ENCODE assay signal across 8 cellular contexts in the genomic region with DNA sequence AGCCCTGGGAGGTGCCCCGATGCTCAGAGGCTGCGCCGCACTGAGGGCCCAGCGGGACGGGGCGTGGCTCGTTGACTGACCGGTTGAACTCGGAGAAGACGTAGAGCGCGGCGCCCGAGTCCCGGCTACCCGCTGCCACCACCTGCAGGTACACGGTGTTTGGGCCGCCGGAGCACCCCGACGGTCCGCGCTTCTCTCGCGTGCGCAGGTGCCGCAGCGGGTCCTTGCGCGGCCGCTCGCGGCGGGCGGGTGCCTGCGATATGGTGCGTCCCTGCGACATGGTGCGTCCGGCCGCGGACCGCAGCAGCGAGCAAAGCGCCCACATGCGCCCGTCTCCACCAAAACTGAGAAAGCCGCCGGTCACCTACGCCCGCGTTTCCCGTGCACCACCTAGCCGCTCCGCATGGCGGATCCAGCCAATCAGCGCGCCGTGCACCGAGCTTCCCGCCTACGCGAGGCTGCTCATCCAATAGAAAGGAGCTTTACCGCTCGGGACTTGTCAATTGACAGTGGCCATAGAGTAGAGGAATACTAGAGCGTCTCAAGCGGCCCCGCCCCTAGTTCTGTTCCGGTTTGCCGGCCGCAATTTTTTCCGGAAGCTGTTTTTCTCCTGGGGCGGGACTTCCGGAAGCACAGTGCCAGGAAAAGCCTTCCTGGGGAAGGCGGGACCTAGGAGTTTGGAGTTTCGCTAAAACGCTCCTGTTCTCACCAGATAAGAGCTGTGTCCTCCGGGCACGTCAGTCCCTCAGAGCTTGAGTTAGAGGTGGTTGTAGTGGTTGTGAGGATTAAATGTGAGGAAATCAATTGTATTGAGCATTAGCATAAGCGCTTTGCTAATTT. TPM values are rescaled to one million over a fixed set of nuclear protein-coding genes. Genes with fewer than 3 reads are reported as not detected.
A peak's percentile ranks its signal among the peaks of the same experiment; 100 is the strongest.
DNase-seq lines count a peak whose midpoint lies in the region; ATAC-seq and TF ChIP-seq lines count a peak whose summit lies in the region.

ELAC2 (minus strand) TSS at position 405 of the 840 bp plus-strand sequence; CDS start at position 325, 80 bp downstream.

- H3K4me1 ChIP-seq in spleen: peaks cover 6 to 39% (median 28%) of the 10 kb centered on the region in 6 donors

- intact Hi-C loops in spleen (cut with DNase I; ENCODE audit: low total_unique reads): no loop called here

- DNase-seq in AG10803 (ENCODE audit: low read depth) (peak; percentile 99), NCI-H446 (lab: John Stamatoyannopoulos, UW) (peak; percentile 64 to 95), inferior parietal cortex (ENCODE audit: extremely low spot score) (peak; percentile 99), spleen (peak; percentile 98)
- DNase-seq in activated CD4-positive, CD25-positive, alpha-beta regulatory T cell treated with anti-CD3 and anti-CD28 coated beads, Interleukin-2, amount 50 U/mL, for 16 hours (ENCODE audit: low read depth, low spot score): peak; percentile 93
- peak; percentile 93 to 94 for DNase-seq in central memory CD8-positive, alpha-beta T cell (ENCODE audit: low spot score in 2 of 2)

- peaks cover 0 to 40% (median 34%) of the 10 kb centered on the region in 6 donors for H3K36me3 ChIP-seq in spleen

- TF ChIP-seq POLR2A in spleen (IDR thresholded peaks at IDR 0.05): peak in 1 of 3 donors; percentile 66

- ATAC-seq in GM19035 (IDR thresholded peaks at IDR 0.05; ENCODE audit: unreplicated experiment) (peak; percentile 98), HG03354 (IDR thresholded peaks at IDR 0.05; ENCODE audit: poor library complexity, severe bottlenecking, unreplicated experiment) (peak; percentile 98)
- peak; percentile 99 for ATAC-seq in central memory CD8-positive, alpha-beta T cell (replicated peaks; ENCODE audit: extremely low read depth, poor library complexity, severe bottlenecking)

- no peaks in the 10 kb centered on the region for H3K9me3 ChIP-seq in spleen

- H3K4me3 ChIP-seq in AG10803 (ENCODE audit: low read length) (peak within 1 kb of the TSS; percentile 86), spleen (peak within 1 kb of the TSS; percentile 76 to 99 (median 96))

- no peaks in the 10 kb centered on the region for H3K9me3 Mint-ChIP-seq in central memory CD8-positive, alpha-beta T cell

- 0 to 1% (median 0%) methylated on average over 42 to 80 of the region's 80 CpGs for WGBS in spleen, 5 donors

- H3K4me1 Mint-ChIP-seq in central memory CD8-positive, alpha-beta T cell: peaks cover 32% of the 10 kb centered on the region

- peak within 1 kb of the TSS; percentile 97 for H3K27ac Mint-ChIP-seq in central memory CD8-positive, alpha-beta T cell (ENCODE audit: low read depth)

- TF ChIP-seq CTCF in AG10803 (conservative IDR thresholded peaks at IDR 0.05; ENCODE audit: low read length) (no peak), spleen (IDR thresholded peaks at IDR 0.05 in 8 of 11, conservative IDR thresholded peaks at IDR 0.05 in 3 of 11) (peak in 8 of 11 experiments; percentile 17 to 67 (median 47))

- H3K27me3 ChIP-seq in spleen (replicated peaks in 1 of 7): no peaks in the 10 kb centered on the region

- H3K27me3 Mint-ChIP-seq in central memory CD8-positive, alpha-beta T cell: no peaks in the 10 kb centered on the region

- peak within 1 kb of the TSS; percentile 72 to 94 (median 90) for H3K27ac ChIP-seq in spleen

- H3K4me3 Mint-ChIP-seq in central memory CD8-positive, alpha-beta T cell: peak within 1 kb of the TSS; percentile 97

- peaks cover 27% of the 10 kb centered on the region for H3K36me3 Mint-ChIP-seq in central memory CD8-positive, alpha-beta T cell (ENCODE audit: insufficient read depth)

RNA-seq across cellular contexts. Expression of gene ELAC2, which starts in this region (rescaled TPM):
- total RNA-seq in spleen: 100 to 1,000 TPM in 2 of 7 donors, 10 to 100 TPM in 5; 47.6 to 110 (median 79.3) TPM
- 10 to 100 TPM; 29.4 to 36.4 (median 35.0) TPM for polyA plus RNA-seq in spleen

Comparison
In these comparisons a context has a peak if more than half of its experiments do, and no peak if none do; other contexts are left out.
1. Peak in every context shown above with its lines: DNase-seq, ATAC-seq, H3K4me3 ChIP-seq and H3K27ac ChIP-seq.